In genomic region chr17:63697341-63698286, GRCh38 we compare ENCODE assay signal across 8 cellular contexts. TPM values are rescaled to one million over a fixed set of nuclear protein-coding genes. Genes with fewer than 3 reads are reported as not detected.
DNase-seq lines count a peak whose midpoint lies in the region; ATAC-seq and TF ChIP-seq lines count a peak whose summit lies in the region.

No MANE protein-coding gene starts in this region.

- intact Hi-C loops in OCI-LY7 (cut with micrococcal nuclease; ENCODE audit: unreplicated experiment) = loop anchor here (1.0 to 5.0 kb wide), 7 partner anchors 44 to 270 kb away; partner anchors contain the start of genes CCDC47, CD79B, DCAF7 and MAP3K3
- intact Hi-C loops in prostate gland (cut with DNase I) = loop anchor here (5.0 kb wide), 2 partner anchors 75 to 270 kb away; partner anchors contain the start of gene MAP3K3

- peaks cover 55% of the 10 kb centered on the region for H3K36me3 ChIP-seq in OCI-LY7 (ENCODE audit: insufficient read depth, low read length)
- H3K36me3 ChIP-seq in prostate gland = peaks cover 12 to 15% of the 10 kb centered on the region in 2 donors

- TF ChIP-seq POLR2A in prostate gland (IDR thresholded peaks at IDR 0.05) = no peak

- H4K20me1 ChIP-seq in OCI-LY7 (ENCODE audit: insufficient read depth, low read length) = peaks cover 11% of the 10 kb centered on the region; the same call in 1 of the 2 replicates

- CTCF ChIA-PET in OCI-LY7 (lab: Charles Lee; ENCODE audit: unreplicated experiment) = interaction anchor here (0.6 to 0.7 kb wide), 3 partner anchors 7 to 145 kb away, joined by 3 read pairs; no protein-coding TSS in a partner anchor

- TSS peak; percentile 65 for BruUV-seq in OCI-LY7 (replicated peaks; lab: Mats Ljungman, UMichigan)

- no peak overlapping the region for H2AFZ ChIP-seq in OCI-LY7 (ENCODE audit: low read length)

- H3K27ac ChIP-seq in OCI-LY7 (ENCODE audit: low read depth, low read length, poor library complexity, severe bottlenecking) = peak overlapping the region; percentile 95
- peak overlapping the region; percentile 68 to 77 for H3K27ac ChIP-seq in prostate gland

- H3K9me3 ChIP-seq in OCI-LY7 (ENCODE audit: low read length) = no peaks in the 10 kb centered on the region
- H3K9me3 ChIP-seq in prostate gland = no peaks in the 10 kb centered on the region

- H3K27me3 ChIP-seq in prostate gland (replicated peaks; ENCODE audit: insufficient read depth) = no peaks in the 10 kb centered on the region

- H3K9me2 ChIP-seq in OCI-LY7 (ENCODE audit: insufficient read depth, low read length) = no peaks in the 10 kb centered on the region

- TF ChIP-seq CTCF in OCI-LY7 (conservative IDR thresholded peaks at IDR 0.05; ENCODE audit: low read length) = peak; percentile 85
- peak; percentile 52 for TF ChIP-seq CTCF in fibroblast of pulmonary artery (IDR thresholded peaks at IDR 0.05; ENCODE audit: low read length, missing control alignments)
- peak in 3 of 4 experiments; percentile 42 to 58 (median 49) for TF ChIP-seq CTCF in prostate gland (IDR thresholded peaks at IDR 0.05)

- H3K4me3 ChIP-seq in OCI-LY7 (ENCODE audit: low read depth, low read length, poor library complexity, severe bottlenecking) (peak overlapping the region; percentile 89), fibroblast of pulmonary artery (replicated peaks; ENCODE audit: low read depth, low read length) (no peak overlapping the region), prostate gland (no peak overlapping the region)

- peaks cover 61% of the 10 kb centered on the region for H3K4me1 ChIP-seq in OCI-LY7 (ENCODE audit: insufficient read depth, low read length, poor library complexity, severe bottlenecking)
- H3K4me1 ChIP-seq in prostate gland (replicated peaks) = no peaks in the 10 kb centered on the region

- peak overlapping the region; percentile 99 for H3K4me2 ChIP-seq in OCI-LY7 (ENCODE audit: low read length)

- WGBS in prostate gland = 70% methylated on average over 22 of the region's 22 CpGs

- POLR2A ChIA-PET in OCI-LY7 (lab: Charles Lee) = interaction anchor here (0.7 to 1.5 kb wide), 5 partner anchors 18 to 72 kb away, joined by 3 to 7 read pairs (median 5); no protein-coding TSS in a partner anchor

- H3K79me2 ChIP-seq in OCI-LY7 (ENCODE audit: insufficient read depth, low read depth, low read length) = peaks cover 39% of the 10 kb centered on the region

- DNase-seq in NCI-H1417 (lab: John Stamatoyannopoulos, UW) (peak; percentile 16 to 32 (median 17)), NCI-H1417 treated with DMSO at 0.1 percent for 48 hours (lab: John Stamatoyannopoulos, UW) (no peak), OCI-LY7 (ENCODE audit: low spot score) (peak; percentile 91), activated T-cell treated with anti-CD3 and anti-CD28 coated beads for 4 hours (peak; percentile 66), fibroblast of pulmonary artery (ENCODE audit: low read depth) (peak; percentile 48), prostate gland (ENCODE audit: low spot score) (no peak), superior temporal gyrus (ENCODE audit: extremely low spot score) (no peak)

- ATAC-seq in HG02798 (IDR thresholded peaks at IDR 0.05; ENCODE audit: poor library complexity, unreplicated experiment) = peak; percentile 29

RNA-seq across cellular contexts. Expression of gene LIMD2, which starts 2.3 kb away (rescaled TPM):
- 406 and 428 TPM in 2 replicates for total RNA-seq in OCI-LY7 (2014; rRNA removed; shearing (Covaris generic))
- total RNA-seq in OCI-LY7 (2022) (286 and 306 TPM in 2 replicates), prostate gland (10 to 100 TPM; 29.9 to 51.9 TPM)

RNA-seq across cellular contexts. Expression of gene STRADA, which starts 44.0 kb away (rescaled TPM):
- total RNA-seq in OCI-LY7 (2014; rRNA removed; shearing (Covaris generic)) = 31.9 and 37.2 TPM in 2 replicates
- total RNA-seq in OCI-LY7 (2022) (68.0 and 80.3 TPM in 2 replicates), prostate gland (10 to 100 TPM; 15.7 to 37.1 TPM)

Comparison
In these comparisons a context has a peak if more than half of its experiments do, and no peak if none do; other contexts are left out.
1. DNase-seq: peak in NCI-H1417 (3 of 3), OCI-LY7 (single experiment), activated T-cell treated with anti-CD3 and anti-CD28 coated beads for 4 hours (single experiment) and fibroblast of pulmonary artery (single experiment); none in NCI-H1417 treated with DMSO at 0.1 percent for 48 hours (single experiment), prostate gland (single experiment) and superior temporal gyrus (single experiment).
2. RNA of gene LIMD2, which starts 2.3 kb away (total RNA-seq): 286 to 428 TPM in OCI-LY7; 29.9 to 51.9 TPM in prostate gland; every median in the first group is over 4 times any median in the second.
3. Peak in every context shown above with its lines, with median percentiles within 50 percentile points of each other: CTCF ChIP-seq.